ENCODE assay signal across 8 cellular contexts in genomic region chr20:1118336-1119127, GRCh38. TPM values are rescaled to one million over a fixed set of nuclear protein-coding genes. Genes with fewer than 3 reads are reported as not detected.
DNase-seq lines count a peak whose midpoint lies in the region; ATAC-seq and TF ChIP-seq lines count a peak whose summit lies in the region.

Gene PSMF1 (plus strand): TSS chr20:1118602. CDS start chr20:1118774, 172 bp downstream.

- peak within 1 kb of the TSS; percentile 75 for H3K4me3 ChIP-seq in LNCaP clone FGC (ENCODE audit: low read depth, low read length)

- intact Hi-C loops in activated T-helper 2 cell treated with anti-CD3 and anti-CD28 coated beads, Interferon-gamma antibody, Interleukin-2, Interleukin-4, amounts not matched to agents 10 μg/mL and 5 μg/mL and 100 μg/mL, durations not matched to agents 14 hours and 24 hours and 36 hours (cut with micrococcal nuclease): loop anchor here (1.0 to 5.0 kb wide), 3 partner anchors 275 to 348 kb away; partner anchors contain the start of genes FKBP1A and NSFL1C

- peaks cover 41% of the 10 kb centered on the region for H3K36me3 Mint-ChIP-seq in activated T-helper 2 cell treated with anti-CD3 and anti-CD28 coated beads, Interferon-gamma antibody, Interleukin-2, Interleukin-4, amounts not matched to agents 10 μg/mL and 5 μg/mL and 100 μg/mL, durations not matched to agents 14 hours and 24 hours and 36 hours (ENCODE audit: low read depth)
- peaks cover 19% of the 10 kb centered on the region for H3K36me3 Mint-ChIP-seq in natural killer cell treated with Interleukin-12 subunit alpha and Interleukin-12 subunit beta and Interleukin-15 and Interleukin-18, amount 100 ng/mL, for 72 hours

- H3K9me3 Mint-ChIP-seq in activated T-helper 2 cell treated with anti-CD3 and anti-CD28 coated beads, Interferon-gamma antibody, Interleukin-2, Interleukin-4, amounts not matched to agents 10 μg/mL and 5 μg/mL and 100 μg/mL, durations not matched to agents 14 hours and 24 hours and 36 hours: no peaks in the 10 kb centered on the region
- peaks cover 3% of the 10 kb centered on the region for H3K9me3 Mint-ChIP-seq in natural killer cell treated with Interleukin-12 subunit alpha and Interleukin-12 subunit beta and Interleukin-15 and Interleukin-18, amount 100 ng/mL, for 72 hours

- TF ChIP-seq CTCF in LNCaP clone FGC (IDR thresholded peaks at IDR 0.05; ENCODE audit: control insufficient read depth, extremely low read depth, insufficient read depth) (no peak), RWPE1 (conservative IDR thresholded peaks at IDR 0.05; ENCODE audit: low read depth) (no peak)

- peaks cover 42% of the 10 kb centered on the region for H3K4me1 Mint-ChIP-seq in activated T-helper 2 cell treated with anti-CD3 and anti-CD28 coated beads, Interferon-gamma antibody, Interleukin-2, Interleukin-4, amounts not matched to agents 10 μg/mL and 5 μg/mL and 100 μg/mL, durations not matched to agents 14 hours and 24 hours and 36 hours (ENCODE audit: low read depth)
- peaks cover 40 to 59% of the 10 kb centered on the region in 2 donors for H3K4me1 Mint-ChIP-seq in natural killer cell treated with Interleukin-12 subunit alpha and Interleukin-12 subunit beta and Interleukin-15 and Interleukin-18, amount 100 ng/mL, for 72 hours (ENCODE audit: low read depth in 2 of 2)

- CTCF ChIA-PET in RWPE1 (lab: Yijun Ruan, JAX): interaction anchor here (1.6 kb wide), 1 partner anchor 10 kb away, joined by 6 read pairs; no protein-coding TSS in a partner anchor

- DNase-seq in EH (ENCODE audit: low read depth): peak; percentile 88
- DNase-seq in GOT3 (lab: John Stamatoyannopoulos, UW): peak; percentile 86
- peak; percentile 87 for DNase-seq in LNCaP clone FGC (ENCODE audit: low read depth)
- DNase-seq in RWPE1 (ENCODE audit: low spot score): peak; percentile 93
- peak; percentile 96 for DNase-seq in activated T-helper 2 cell treated with anti-CD3 and anti-CD28 coated beads, Interferon-gamma antibody, Interleukin-2, Interleukin-4, amounts not matched to agents 10 μg/mL and 5 μg/mL and 100 μg/mL, durations not matched to agents 14 hours and 24 hours and 36 hours (ENCODE audit: low spot score)
- peak; percentile 85 for DNase-seq in fibroblast of peridontal ligament (ENCODE audit: extremely low read depth)
- peak; percentile 96 for DNase-seq in natural killer cell treated with Interleukin-12 subunit alpha and Interleukin-12 subunit beta and Interleukin-15 and Interleukin-18, amount 100 ng/mL, for 72 hours (ENCODE audit: low spot score)
- peak; percentile 95 for DNase-seq in stimulated activated naive CD8-positive, alpha-beta T cell treated with anti-CD3 and anti-CD28 coated beads, Interleukin-15, Interleukin-2, amounts not matched to agents 100 U/mL and 50 U/mL, for 24 hours

- no peaks in the 10 kb centered on the region for H3K27me3 Mint-ChIP-seq in activated T-helper 2 cell treated with anti-CD3 and anti-CD28 coated beads, Interferon-gamma antibody, Interleukin-2, Interleukin-4, amounts not matched to agents 10 μg/mL and 5 μg/mL and 100 μg/mL, durations not matched to agents 14 hours and 24 hours and 36 hours (ENCODE audit: low read depth)
- no peaks in the 10 kb centered on the region for H3K27me3 Mint-ChIP-seq in natural killer cell treated with Interleukin-12 subunit alpha and Interleukin-12 subunit beta and Interleukin-15 and Interleukin-18, amount 100 ng/mL, for 72 hours

- peak within 1 kb of the TSS; percentile 91 for H3K4me3 Mint-ChIP-seq in activated T-helper 2 cell treated with anti-CD3 and anti-CD28 coated beads, Interferon-gamma antibody, Interleukin-2, Interleukin-4, amounts not matched to agents 10 μg/mL and 5 μg/mL and 100 μg/mL, durations not matched to agents 14 hours and 24 hours and 36 hours (ENCODE audit: low read depth)
- H3K4me3 Mint-ChIP-seq in natural killer cell treated with Interleukin-12 subunit alpha and Interleukin-12 subunit beta and Interleukin-15 and Interleukin-18, amount 100 ng/mL, for 72 hours: peak within 1 kb of the TSS; percentile 93

- H3K27ac ChIP-seq in RWPE1: peak within 1 kb of the TSS; percentile 72

- peak within 1 kb of the TSS; percentile 79 for H3K27ac Mint-ChIP-seq in activated T-helper 2 cell treated with anti-CD3 and anti-CD28 coated beads, Interferon-gamma antibody, Interleukin-2, Interleukin-4, amounts not matched to agents 10 μg/mL and 5 μg/mL and 100 μg/mL, durations not matched to agents 14 hours and 24 hours and 36 hours
- peak within 1 kb of the TSS; percentile 62 to 87 for H3K27ac Mint-ChIP-seq in natural killer cell treated with Interleukin-12 subunit alpha and Interleukin-12 subunit beta and Interleukin-15 and Interleukin-18, amount 100 ng/mL, for 72 hours

- ATAC-seq in natural killer cell treated with Interleukin-12 subunit alpha and Interleukin-12 subunit beta and Interleukin-15 and Interleukin-18, amount 100 ng/mL, for 72 hours: peak; percentile 99 to 100
- peak; percentile 99 for ATAC-seq in stimulated activated naive CD8-positive, alpha-beta T cell treated with anti-CD3 and anti-CD28 coated beads, Interleukin-15, Interleukin-2, amounts not matched to agents 100 U/mL and 50 U/mL, for 24 hours

- POLR2A ChIA-PET in RWPE1 (lab: Yijun Ruan, JAX; ENCODE audit: low non-redundant PET): no interaction called here

RNA-seq across cellular contexts. Expression of gene PSMF1, which starts in this region (rescaled TPM):
- total RNA-seq in activated T-helper 2 cell treated with anti-CD3 and anti-CD28 coated beads, Interferon-gamma antibody, Interleukin-2, Interleukin-4, amounts not matched to agents 10 μg/mL and 5 μg/mL and 100 μg/mL, durations not matched to agents 14 hours and 24 hours and 36 hours: 175 and 182 TPM in 2 replicates
- total RNA-seq in natural killer cell treated with Interleukin-12 subunit alpha and Interleukin-12 subunit beta and Interleukin-15 and Interleukin-18, amount 100 ng/mL, for 72 hours: 100 to 1,000 TPM; 145 to 161 TPM

Comparison
In these comparisons a context has a peak if more than half of its experiments do, and no peak if none do; other contexts are left out.
1. Peak in every context shown above with its lines: DNase-seq, ATAC-seq, H3K4me3 ChIP-seq and H3K27ac ChIP-seq.